In genomic region chr20:47351643-47352331, GRCh38 we compare ENCODE assay signal across 8 cellular contexts. TPM values are rescaled to one million over a fixed set of nuclear protein-coding genes. Genes with fewer than 3 reads are reported as not detected.
DNase-seq lines count a peak whose midpoint lies in the region; ATAC-seq and TF ChIP-seq lines count a peak whose summit lies in the region.

No MANE protein-coding gene starts in this region.

- H4K5ac ChIP-seq in mesendoderm (ENCODE audit: low read length) = no peak overlapping the region

- peak overlapping the region; percentile 76 for H3K4ac ChIP-seq in mesendoderm (ENCODE audit: low read depth, low read length)

- H3K4me3 ChIP-seq in CD8-positive, alpha-beta memory T cell (ENCODE audit: low read length) = peak overlapping the region; percentile 31
- H3K4me3 ChIP-seq in body of pancreas (no peak overlapping the region), mesendoderm (ENCODE audit: low read length) (no peak overlapping the region)

- H2BK120ac ChIP-seq in mesendoderm (ENCODE audit: low read depth, low read length) = peak overlapping the region; percentile 80

- H3K9ac ChIP-seq in mesendoderm (ENCODE audit: low read length) = peak overlapping the region; percentile 76

- H3K79me2 ChIP-seq in mesendoderm (ENCODE audit: control insufficient read depth, insufficient read depth, low read length) = peaks cover 56% of the 10 kb centered on the region

- no peaks in the 10 kb centered on the region for H3K27me3 Mint-ChIP-seq in CD8-positive, alpha-beta memory T cell

- no peaks in the 10 kb centered on the region for H3K27me3 ChIP-seq in CD8-positive, alpha-beta memory T cell (ENCODE audit: insufficient read depth, low read length, poor library complexity, severe bottlenecking)
- H3K27me3 ChIP-seq in body of pancreas = no peaks in the 10 kb centered on the region
- no peaks in the 10 kb centered on the region for H3K27me3 ChIP-seq in mesendoderm (ENCODE audit: insufficient read depth, low read length, poor library complexity)

- no peak for DNase-seq in CD8-positive, alpha-beta memory T cell
- peak; percentile 54 for DNase-seq in NCI-H1105 (lab: John Stamatoyannopoulos, UW)
- no peak for DNase-seq in body of pancreas
- DNase-seq in mesendoderm = peak; percentile 80
- DNase-seq in 8988T = no peak

- peak; percentile 0 for ATAC-seq in body of pancreas
- no peak for ATAC-seq in GM21576 (IDR thresholded peaks at IDR 0.05; ENCODE audit: unreplicated experiment)
- ATAC-seq in HG02678 (IDR thresholded peaks at IDR 0.05; ENCODE audit: unreplicated experiment) = no peak
- no peak for ATAC-seq in HG03442 (IDR thresholded peaks at IDR 0.05; ENCODE audit: unreplicated experiment)

- no peak overlapping the region for H2BK15ac ChIP-seq in mesendoderm (replicated peaks; ENCODE audit: low read depth)

- H3K23ac ChIP-seq in mesendoderm (ENCODE audit: low read length) = no peak overlapping the region

- H2BK5ac ChIP-seq in mesendoderm (ENCODE audit: low read length) = peak overlapping the region; percentile 94

- H3K27ac ChIP-seq in CD8-positive, alpha-beta memory T cell (ENCODE audit: low read depth, low read length) = peak overlapping the region; percentile 89
- peak overlapping the region; percentile 85 to 100 (median 98) for H3K27ac ChIP-seq in body of pancreas
- peak overlapping the region; percentile 92 for H3K27ac ChIP-seq in mesendoderm (ENCODE audit: low read depth, low read length)

- H3K18ac ChIP-seq in mesendoderm (ENCODE audit: low read length) = peak overlapping the region; percentile 88

- peak overlapping the region; percentile 14 for H3K4me2 ChIP-seq in mesendoderm (ENCODE audit: low read length)

- TF ChIP-seq CTCF in body of pancreas (IDR thresholded peaks at IDR 0.05) = no peak

- H3K4me1 ChIP-seq in CD8-positive, alpha-beta memory T cell (ENCODE audit: insufficient read depth, low read length) = peaks cover 88% of the 10 kb centered on the region
- H3K4me1 ChIP-seq in body of pancreas = peaks cover 97% of the 10 kb centered on the region
- H3K4me1 ChIP-seq in mesendoderm (ENCODE audit: control insufficient read depth, low read depth, low read length) = peaks cover 62% of the 10 kb centered on the region

- CTCF ChIA-PET in CD8-positive, alpha-beta memory T cell (lab: Charles Lee) = interaction anchor here (1.0 to 3.2 kb wide), 2 partner anchors 13 to 32 kb away, joined by 3 to 13 read pairs; no protein-coding TSS in a partner anchor

- H3K27ac Mint-ChIP-seq in CD8-positive, alpha-beta memory T cell = peak overlapping the region in 4 of 8 donors; percentile 64 to 77 (median 68)

- H3K4me3 Mint-ChIP-seq in CD8-positive, alpha-beta memory T cell = peak overlapping the region in 4 of 7 donors; percentile 26 to 73 (median 60)

- POLR2A ChIA-PET in CD8-positive, alpha-beta memory T cell (lab: Charles Lee) = interaction anchor here (0.5 to 1.1 kb wide), 3 partner anchors 13 to 32 kb away, joined by 3 to 6 read pairs (median 6); no protein-coding TSS in a partner anchor

- peak overlapping the region; percentile 94 for H3K56ac ChIP-seq in mesendoderm (ENCODE audit: low read length)

- peak overlapping the region; percentile 56 for H2AK5ac ChIP-seq in mesendoderm (ENCODE audit: low read length)

- H4K8ac ChIP-seq in mesendoderm (ENCODE audit: low read depth, low read length) = no peak overlapping the region

- H3K36me3 Mint-ChIP-seq in CD8-positive, alpha-beta memory T cell = peaks cover 3 to 23% (median 13%) of the 10 kb centered on the region in 3 donors

- TF ChIP-seq POLR2A in body of pancreas (IDR thresholded peaks at IDR 0.05) = no peak

- H3K4me1 Mint-ChIP-seq in CD8-positive, alpha-beta memory T cell = peaks cover 0 to 32% (median 18%) of the 10 kb centered on the region in 3 donors

- H3K36me3 ChIP-seq in CD8-positive, alpha-beta memory T cell (ENCODE audit: insufficient read depth, low read length) = peaks cover 4% of the 10 kb centered on the region
- H3K36me3 ChIP-seq in body of pancreas (replicated peaks in 1 of 2; ENCODE audit: insufficient read depth in 1 of 2, low read depth in 2 of 2) = no peaks in the 10 kb centered on the region
- H3K36me3 ChIP-seq in mesendoderm (ENCODE audit: control insufficient read depth, insufficient read depth, low read length) = no peaks in the 10 kb centered on the region

- intact Hi-C loops in body of pancreas (cut with DNase I) = no loop called here

- H3K9me3 ChIP-seq in CD8-positive, alpha-beta memory T cell (ENCODE audit: low read length) = no peaks in the 10 kb centered on the region
- H3K9me3 ChIP-seq in body of pancreas = no peaks in the 10 kb centered on the region

- H3K79me1 ChIP-seq in mesendoderm (ENCODE audit: low read length) = peaks cover 2% of the 10 kb centered on the region

- WGBS in body of pancreas, 2 donors = 9 to 16% methylated on average over 10 of the region's 10 CpGs
- WGBS in mesendoderm (ENCODE audit: extremely low coverage, insufficient coverage, low lambda C conversion rate) = no CpG with 5 or more reads among the region's 10 CpGs

- no peaks in the 10 kb centered on the region for H3K9me3 Mint-ChIP-seq in CD8-positive, alpha-beta memory T cell

RNA-seq across cellular contexts. Expression of gene ZMYND8, which starts 4.7 kb away (rescaled TPM):
- total RNA-seq in CD8-positive, alpha-beta memory T cell = 10 to 100 TPM; 25.8 to 30.7 TPM
- 20.9 TPM for polyA plus RNA-seq in CD8-positive, alpha-beta memory T cell
- total RNA-seq in body of pancreas = 10 to 100 TPM; 18.9 to 19.1 TPM
- polyA plus RNA-seq in mesendoderm (2013, experiment 1 of 2) = 29.6 TPM
- polyA plus RNA-seq in mesendoderm (2013, experiment 2 of 2) = 30.9 TPM

Comparison
In these comparisons a context has a peak if more than half of its experiments do, and no peak if none do; other contexts are left out.
1. DNase-seq: peak in NCI-H1105 (single experiment) and mesendoderm (single experiment); none in CD8-positive, alpha-beta memory T cell (0 of 5), body of pancreas (0 of 4) and 8988T (single experiment).
2. Peak in every context shown above with its lines, with median percentiles within 50 percentile points of each other: H3K27ac ChIP-seq.